25 cellular contexts compared by ENCODE assay signal in genomic region chr2:39929531-39929930, GRCh38.
"Had no signal": no experiment of that assay in that cellular context is flagged by ENCODE, and none has a peak within 500 bp of the region (broad histone marks: within the 10 kb centered on the region; RNA-seq: fewer than 3 reads in every experiment).

No MANE protein-coding gene starts in this region.

- H3K4me1 ChIP-seq: gastrocnemius medialis, lower lobe of right lung, prostate gland, right atrium auricular region, sigmoid colon, suprapubic skin, transverse colon, upper lobe of right lung, uterus had no signal

- H3K27me3 Mint-ChIP-seq: dendritic cell treated with granulocyte-macrophage colony-stimulating factor and Interleukin-4, amounts not matched to agents 40 ng/mL and 50 ng/mL, for 4 days had no signal

- H3K9me3 Mint-ChIP-seq: dendritic cell treated with granulocyte-macrophage colony-stimulating factor and Interleukin-4, amounts not matched to agents 40 ng/mL and 50 ng/mL, for 4 days; endodermal cell; naive thymus-derived CD8-positive, alpha-beta T cell; nephron progenitor cell; stimulated activated effector memory CD8-positive, alpha-beta T cell treated with anti-CD3 and anti-CD28 coated beads, Interleukin-12 subunit alpha, Interleukin-12 subunit beta, amount 100 ng/mL, for 72 hours had no signal

- H3K9me3 ChIP-seq: gastrocnemius medialis, lower lobe of right lung, prostate gland, right atrium auricular region, sigmoid colon, suprapubic skin, transverse colon, upper lobe of right lung, uterus had no signal

- H3K4me3 Mint-ChIP-seq: dendritic cell treated with granulocyte-macrophage colony-stimulating factor and Interleukin-4, amounts not matched to agents 40 ng/mL and 50 ng/mL, for 4 days; endodermal cell; naive thymus-derived CD8-positive, alpha-beta T cell; nephron progenitor cell; stimulated activated effector memory CD8-positive, alpha-beta T cell treated with anti-CD3 and anti-CD28 coated beads, Interleukin-12 subunit alpha, Interleukin-12 subunit beta, amount 100 ng/mL, for 72 hours had no signal

- H3K4me3 ChIP-seq: gastrocnemius medialis, lower lobe of right lung, prostate gland, right atrium auricular region, sigmoid colon, suprapubic skin, transverse colon, upper lobe of right lung, uterus had no signal

- H3K27ac Mint-ChIP-seq: dendritic cell treated with granulocyte-macrophage colony-stimulating factor and Interleukin-4, amounts not matched to agents 40 ng/mL and 50 ng/mL, for 4 days; endodermal cell; naive thymus-derived CD8-positive, alpha-beta T cell; nephron progenitor cell; stimulated activated effector memory CD8-positive, alpha-beta T cell treated with anti-CD3 and anti-CD28 coated beads, Interleukin-12 subunit alpha, Interleukin-12 subunit beta, amount 100 ng/mL, for 72 hours had no signal

- H3K4me1 Mint-ChIP-seq: endodermal cell; naive thymus-derived CD8-positive, alpha-beta T cell; nephron progenitor cell; stimulated activated effector memory CD8-positive, alpha-beta T cell treated with anti-CD3 and anti-CD28 coated beads, Interleukin-12 subunit alpha, Interleukin-12 subunit beta, amount 100 ng/mL, for 72 hours had no signal

- ATAC-seq: esophagus mucosa; gastrocnemius medialis; left ventricle myocardium superior; lower lobe of right lung; naive thymus-derived CD8-positive, alpha-beta T cell; stimulated activated effector memory CD8-positive, alpha-beta T cell treated with anti-CD3 and anti-CD28 coated beads, Interleukin-12 subunit alpha, Interleukin-12 subunit beta, amount 100 ng/mL, for 72 hours; upper lobe of right lung had no signal

- H3K27me3 ChIP-seq: gastrocnemius medialis, right atrium auricular region, sigmoid colon, transverse colon, uterus had no signal

- H3K36me3 ChIP-seq: gastrocnemius medialis, lower lobe of right lung, prostate gland, right atrium auricular region, sigmoid colon, suprapubic skin, transverse colon, upper lobe of right lung, uterus had no signal

- H3K36me3 Mint-ChIP-seq: naive thymus-derived CD8-positive, alpha-beta T cell; stimulated activated effector memory CD8-positive, alpha-beta T cell treated with anti-CD3 and anti-CD28 coated beads, Interleukin-12 subunit alpha, Interleukin-12 subunit beta, amount 100 ng/mL, for 72 hours had no signal

- H3K27ac ChIP-seq: epithelial cell of prostate, gastrocnemius medialis, lower lobe of right lung, prostate gland, right atrium auricular region, sigmoid colon, suprapubic skin, transverse colon, upper lobe of right lung, uterus had no signal

- FAIRE-seq: keratinocyte had no signal

- DNase-seq: effector CD8-positive, alpha-beta T cell; endodermal cell; foreskin fibroblast; gastrocnemius medialis; head of caudate nucleus; left ventricle myocardium superior; lower lobe of right lung; naive thymus-derived CD8-positive, alpha-beta T cell; nephron progenitor cell; nucleus accumbens; sigmoid colon; stimulated activated CD4-positive, alpha-beta T cell treated with anti-CD3 and anti-CD28 coated beads, Interleukin-2, amount 100 ng/mL, for 24 hours; stimulated activated CD4-positive, alpha-beta T cell treated with anti-CD3 and anti-CD28 coated beads, Interleukin-4, amount 100 ng/mL, for 24 hours; stimulated activated naive CD4-positive, alpha-beta T cell treated with Interleukin-2 at 50 U/mL for 16 hours; transverse colon; upper lobe of right lung; uterus had no signal
